ENCODE assay signal across 8 cellular contexts in the genomic region with DNA sequence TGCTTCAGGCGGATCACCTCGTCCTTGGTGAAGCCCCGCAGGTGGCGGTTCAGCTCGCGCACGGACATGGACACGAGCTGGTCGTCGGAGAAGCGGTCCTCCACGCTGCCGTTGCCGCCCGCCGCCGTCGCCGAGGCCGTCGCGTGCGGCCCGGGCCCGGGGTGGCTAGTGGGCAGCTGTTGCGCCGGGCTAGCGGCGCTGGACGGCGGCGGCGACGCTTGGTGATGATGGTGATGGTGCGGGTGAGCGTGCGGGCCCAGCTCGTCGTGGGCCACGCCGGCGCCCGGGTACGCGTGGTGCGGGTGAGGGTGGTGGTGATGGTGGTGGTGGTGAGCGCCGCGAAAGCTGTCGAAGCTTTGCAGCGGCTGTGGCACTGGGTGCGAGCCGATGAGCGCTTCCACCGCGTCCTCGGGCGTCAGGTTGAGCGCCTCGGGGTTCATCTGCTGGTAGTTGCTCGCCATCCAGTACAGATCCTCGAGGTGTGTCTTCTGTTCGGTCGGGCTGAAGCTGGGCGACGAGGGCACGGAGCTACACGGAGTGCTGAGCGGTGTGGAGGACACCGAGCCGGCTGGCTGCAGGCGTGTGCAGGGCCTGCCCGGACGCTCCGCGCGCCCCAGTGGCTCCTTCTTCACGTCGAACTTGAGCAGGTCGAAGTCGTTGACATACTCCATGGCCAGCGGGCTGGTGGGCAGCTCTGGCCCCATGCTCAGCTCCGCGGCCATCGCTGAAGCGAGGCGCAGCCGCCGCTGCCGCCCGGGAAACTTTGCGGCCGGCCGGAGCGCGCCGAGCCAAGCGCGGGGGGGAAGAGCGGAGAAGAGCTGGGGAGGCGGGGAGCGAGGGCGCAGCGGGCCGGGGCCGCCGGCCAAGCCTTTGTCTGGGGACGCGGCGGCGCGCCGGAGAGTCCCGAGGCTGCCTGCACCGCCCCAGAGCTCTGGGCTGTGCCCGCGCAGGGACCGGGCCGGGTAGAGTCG. TPM values are rescaled to one million over a fixed set of nuclear protein-coding genes. Genes with fewer than 3 reads are reported as not detected.
DNase-seq lines count a peak whose midpoint lies in the region; ATAC-seq and TF ChIP-seq lines count a peak whose summit lies in the region.

No MANE protein-coding gene starts in this region.

- no peaks in the 10 kb centered on the region for H4K20me1 ChIP-seq in DOHH2 (ENCODE audit: control insufficient read depth, insufficient read depth, low read depth, low read length)

- H3K79me2 ChIP-seq in DOHH2 (ENCODE audit: control insufficient read depth, low read length), result no peaks in the 10 kb centered on the region

- H3K9me2 ChIP-seq in DOHH2 (replicated peaks; ENCODE audit: control insufficient read depth, low read length), result no peaks in the 10 kb centered on the region

- H3K27ac ChIP-seq in DOHH2 (ENCODE audit: low read depth, low read length) (no peak overlapping the region), Panc1 (ENCODE audit: low read length) (no peak overlapping the region), epithelial cell of prostate (peak overlapping the region; percentile 73)

- CTCF ChIA-PET in Panc1 (lab: Charles Lee), result interaction anchor here (0.5 kb wide), 1 partner anchor 252 kb away, joined by 4 read pairs; no protein-coding TSS in a partner anchor

- H3K4me1 ChIP-seq in DOHH2 (ENCODE audit: control insufficient read depth, low read length) (peaks cover 7% of the 10 kb centered on the region), Panc1 (ENCODE audit: control insufficient read depth, insufficient read depth, low read length) (no peaks in the 10 kb centered on the region)

- ATAC-seq in Panc1 (peak; percentile 39), GM18907 (IDR thresholded peaks at IDR 0.05; ENCODE audit: unreplicated experiment) (no peak), HG03045 (IDR thresholded peaks at IDR 0.05; ENCODE audit: unreplicated experiment) (no peak)
- ATAC-seq in naive thymus-derived CD8-positive, alpha-beta T cell, result no peak

- POLR2A ChIA-PET in Panc1 (lab: Charles Lee), result interaction anchor here (0.6 kb wide), 1 partner anchor 20 kb away, joined by 3 read pairs; no protein-coding TSS in a partner anchor
- POLR2A ChIA-PET in naive thymus-derived CD8-positive, alpha-beta T cell (lab: Charles Lee), result no interaction called here

- H3K27ac Mint-ChIP-seq in naive thymus-derived CD8-positive, alpha-beta T cell, result peak overlapping the region in 1 of 10 donors; percentile 77

- H3K4me3 ChIP-seq in DOHH2 (ENCODE audit: low read length) (peak overlapping the region; percentile 77), Panc1 (ENCODE audit: low read depth in 2 of 2, low read length in 2 of 2) (peak overlapping the region; percentile 45 to 65)

- H3K36me3 ChIP-seq in DOHH2 (ENCODE audit: control insufficient read depth, low read length) (no peaks in the 10 kb centered on the region), Panc1 (ENCODE audit: control insufficient read depth, insufficient read depth, low read length) (no peaks in the 10 kb centered on the region)

- no TSS peak for BruUV-seq in Panc1 (replicated peaks; lab: Mats Ljungman, UMichigan)

- H3K4me3 Mint-ChIP-seq in naive thymus-derived CD8-positive, alpha-beta T cell, result peak overlapping the region in 6 of 10 donors; percentile 31 to 77 (median 50)

- TF ChIP-seq CTCF in DOHH2 (IDR thresholded peaks at IDR 0.05; ENCODE audit: low read depth, low read length, poor library complexity, severe bottlenecking), result no peak
- no peak for TF ChIP-seq CTCF in Panc1 (IDR thresholded peaks at IDR 0.05)

- intact Hi-C loops in Panc1 (cut with micrococcal nuclease; ENCODE audit: unreplicated experiment), result loop anchor here (5.0 kb wide), 1 partner anchor 526 kb away; no protein-coding TSS in a partner anchor

- no peaks in the 10 kb centered on the region for H3F3A ChIP-seq in DOHH2 (ENCODE audit: control insufficient read depth, insufficient read depth)

- H3K4me2 ChIP-seq in DOHH2 (ENCODE audit: low read length), result peak overlapping the region; percentile 98

- no peaks in the 10 kb centered on the region for H3K36me3 Mint-ChIP-seq in naive thymus-derived CD8-positive, alpha-beta T cell

- H3K27me3 ChIP-seq in DOHH2 (ENCODE audit: control insufficient read depth, low read length) (peaks cover 72% of the 10 kb centered on the region), Panc1 (ENCODE audit: control insufficient read depth, insufficient read depth, low read length) (peaks cover 15% of the 10 kb centered on the region; the same call in 1 of the 2 replicates)

- DNase-seq in Panc1 (ENCODE audit: low read depth, low spot score) (no peak), epithelial cell of prostate (ENCODE audit: low read depth, low spot score) (no peak), NCI-H2081 (lab: John Stamatoyannopoulos, UW) (no peak), AML-193 (lab: John Stamatoyannopoulos, UW) (no peak)
- DNase-seq in naive thymus-derived CD8-positive, alpha-beta T cell, result no peak

- in situ Hi-C loops in Panc1 (cut with HindIII; ENCODE audit: low pct_unique_long_range_greater_than_20kb, low sequenced_read_pairs), result no loop called here

- H3K9me3 Mint-ChIP-seq in naive thymus-derived CD8-positive, alpha-beta T cell, result no peaks in the 10 kb centered on the region

- H3K9me3 ChIP-seq in DOHH2 (ENCODE audit: control insufficient read depth, insufficient read depth, low read length) (no peaks in the 10 kb centered on the region), Panc1 (ENCODE audit: control insufficient read depth, insufficient read depth, low read depth, low read length) (no peaks in the 10 kb centered on the region)

- peaks cover 8 to 23% (median 12%) of the 10 kb centered on the region in 4 donors for H3K4me1 Mint-ChIP-seq in naive thymus-derived CD8-positive, alpha-beta T cell

- H3K27me3 Mint-ChIP-seq in naive thymus-derived CD8-positive, alpha-beta T cell, result peaks cover 30 to 83% (median 52%) of the 10 kb centered on the region in 5 donors

RNA-seq across cellular contexts. Expression of a gene that starts 0.6 kb away (rescaled TPM):
- total RNA-seq in Panc1 (2021; ENCODE audit: unreplicated experiment), result 0.28 TPM
- polyA plus RNA-seq in Panc1 (2012; ENCODE audit: insufficient read length), result not detected
- total RNA-seq in naive thymus-derived CD8-positive, alpha-beta T cell, result 1 to 10 TPM; 1.1 to 1.3 TPM
- polyA plus RNA-seq in naive thymus-derived CD8-positive, alpha-beta T cell, result under 1 TPM in 1 of 3 donors, not detected in 2; 0.08 TPM
